ENCODE assay signal across 8 cellular contexts in the genomic region with DNA sequence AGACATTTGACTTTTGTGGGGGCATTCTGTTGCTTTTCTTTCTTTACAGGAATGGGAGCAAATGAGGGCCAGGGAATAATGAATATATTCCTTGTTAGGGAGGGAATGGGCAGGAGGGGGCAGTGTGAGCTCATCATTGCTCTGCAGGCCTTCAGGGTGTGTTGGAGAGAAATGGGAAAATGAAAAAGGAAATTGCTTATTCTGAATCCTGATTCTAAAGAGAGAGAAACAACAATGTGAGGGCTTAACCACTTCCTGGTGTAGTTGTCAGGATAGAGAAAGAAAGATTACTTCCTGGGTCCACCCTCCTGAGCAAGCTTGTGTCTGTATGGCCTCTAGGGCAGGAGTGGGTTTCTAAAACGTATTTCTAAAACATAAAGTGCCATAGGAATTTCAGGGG. TPM values are rescaled to one million over a fixed set of nuclear protein-coding genes. Genes with fewer than 3 reads are reported as not detected.
DNase-seq lines count a peak whose midpoint lies in the region; ATAC-seq and TF ChIP-seq lines count a peak whose summit lies in the region.

No MANE protein-coding gene starts in this region.

- peaks cover 44% of the 10 kb centered on the region for H3K4me1 ChIP-seq in MM.1S (ENCODE audit: low read length)
- peaks cover 55 to 56% of the 10 kb centered on the region in 2 donors for H3K4me1 ChIP-seq in naive thymus-derived CD4-positive, alpha-beta T cell (ENCODE audit: control insufficient read depth in 2 of 2, insufficient read depth in 2 of 2, low read length in 2 of 2)

- no peaks in the 10 kb centered on the region for H3K36me3 ChIP-seq in MM.1S (replicated peaks; ENCODE audit: insufficient read depth, low read length)
- H3K36me3 ChIP-seq in naive thymus-derived CD4-positive, alpha-beta T cell (ENCODE audit: control insufficient read depth in 2 of 3, insufficient read depth in 3 of 3, low read length in 3 of 3) = no peaks in the 10 kb centered on the region

- ATAC-seq in esophagus mucosa = peak; percentile 80
- ATAC-seq in naive thymus-derived CD4-positive, alpha-beta T cell = peak; percentile 54
- no peak for ATAC-seq in GM18519 (IDR thresholded peaks at IDR 0.05; ENCODE audit: low FRiP score, unreplicated experiment)
- no peak for ATAC-seq in HG02884 (IDR thresholded peaks at IDR 0.05; ENCODE audit: unreplicated experiment)

- CTCF ChIA-PET in naive thymus-derived CD4-positive, alpha-beta T cell (lab: Charles Lee) = interaction anchor here (0.7 to 3.6 kb wide), 20 partner anchors 10 to 403 kb away, joined by 3 to 63 read pairs (median 4); no protein-coding TSS in a partner anchor

- H3K36me3 Mint-ChIP-seq in naive thymus-derived CD4-positive, alpha-beta T cell = peaks cover 0 to 7% (median 0%) of the 10 kb centered on the region in 5 donors

- peaks cover 32 to 77% (median 68%) of the 10 kb centered on the region in 7 donors for H3K4me1 Mint-ChIP-seq in naive thymus-derived CD4-positive, alpha-beta T cell

- H3K9me2 ChIP-seq in MM.1S (replicated peaks; ENCODE audit: insufficient read depth, low read length) = no peaks in the 10 kb centered on the region

- 0 out of 2 replicates have a peak overlapping the region, but pooled peaks have one; percentile 14 for H2AFZ ChIP-seq in MM.1S (ENCODE audit: low read length)

- TF ChIP-seq CTCF in AG10803 (conservative IDR thresholded peaks at IDR 0.05; ENCODE audit: low read length) (peak; percentile 62), GM12872 (IDR thresholded peaks at IDR 0.05; ENCODE audit: insufficient read depth, low read depth, low read length) (peak; percentile 61), MM.1S (IDR thresholded peaks at IDR 0.05; ENCODE audit: low read length) (peak; percentile 86)

- H3K9me3 Mint-ChIP-seq in naive thymus-derived CD4-positive, alpha-beta T cell = peaks cover 0 to 4% (median 0%) of the 10 kb centered on the region in 11 donors

- H4K20me1 ChIP-seq in MM.1S (ENCODE audit: insufficient read depth, low read length) = no peaks in the 10 kb centered on the region

- peak; percentile 40 for DNase-seq in AG10803 (ENCODE audit: low read depth)
- DNase-seq in MM.1S = peak; percentile 55
- DNase-seq in activated CD4-positive, alpha-beta T cell treated with anti-CD3 and anti-CD28 coated beads for 48 hours = peak; percentile 21
- peak in 6 of 9 donors; percentile 35 to 61 (median 47) for DNase-seq in naive thymus-derived CD4-positive, alpha-beta T cell

- no peaks in the 10 kb centered on the region for H3K9me3 ChIP-seq in MM.1S (replicated peaks; ENCODE audit: insufficient read depth, low read length)
- H3K9me3 ChIP-seq in naive thymus-derived CD4-positive, alpha-beta T cell (ENCODE audit: control insufficient read depth in 2 of 3, low read length in 3 of 3) = no peaks in the 10 kb centered on the region

- no peaks in the 10 kb centered on the region for H3K27me3 ChIP-seq in MM.1S (replicated peaks; ENCODE audit: insufficient read depth, low read length)
- H3K27me3 ChIP-seq in naive thymus-derived CD4-positive, alpha-beta T cell (ENCODE audit: control insufficient read depth in 2 of 2, insufficient read depth in 2 of 2, low read length in 2 of 2) = no peaks in the 10 kb centered on the region

- H3K9ac ChIP-seq in MM.1S (ENCODE audit: low read length) = no peak overlapping the region

- H3K4me3 Mint-ChIP-seq in naive thymus-derived CD4-positive, alpha-beta T cell = peak overlapping the region; percentile 3 to 74 (median 62)

- H3K4me3 ChIP-seq in AG10803 (ENCODE audit: low read length) (no peak overlapping the region), MM.1S (ENCODE audit: low read length) (no peak overlapping the region)
- H3K4me3 ChIP-seq in naive thymus-derived CD4-positive, alpha-beta T cell (ENCODE audit: low read length) = no peak overlapping the region

- POLR2A ChIA-PET in naive thymus-derived CD4-positive, alpha-beta T cell (lab: Charles Lee) = interaction anchor here (0.6 to 2.4 kb wide), 13 partner anchors 9 to 668 kb away, joined by 3 to 17 read pairs (median 3); no protein-coding TSS in a partner anchor

- peak overlapping the region; percentile 52 for H3K4me2 ChIP-seq in MM.1S (ENCODE audit: low read depth, low read length)

- H3K27ac ChIP-seq in MM.1S (ENCODE audit: low read length) = peak overlapping the region; percentile 38; the same call in 1 of the 2 replicates
- H3K27ac ChIP-seq in naive thymus-derived CD4-positive, alpha-beta T cell (ENCODE audit: low read depth, low read length) = peak overlapping the region; percentile 68

- intact Hi-C loops in naive thymus-derived CD4-positive, alpha-beta T cell (cut with micrococcal nuclease) = loop anchor here (1.0 to 5.0 kb wide), 14 partner anchors 9 to 340 kb away; no protein-coding TSS in a partner anchor

- peak overlapping the region; percentile 84 to 99 (median 91) for H3K27ac Mint-ChIP-seq in naive thymus-derived CD4-positive, alpha-beta T cell

- H3K79me2 ChIP-seq in MM.1S (ENCODE audit: low read length) = no peaks in the 10 kb centered on the region

- peaks cover 30% of the 10 kb centered on the region for H3F3A ChIP-seq in MM.1S (ENCODE audit: insufficient read depth, low read length)

- H3K27me3 Mint-ChIP-seq in naive thymus-derived CD4-positive, alpha-beta T cell = no peaks in the 10 kb centered on the region

RNA-seq across cellular contexts. Expression of gene VANGL2, which starts 28.3 kb away (rescaled TPM):
- total RNA-seq in esophagus mucosa = 12.3 TPM
- total RNA-seq in naive thymus-derived CD4-positive, alpha-beta T cell = under 1 TPM in 2 of 5 experiments, not detected in 3; 0.05 to 0.13 TPM
- not detected for polyA plus RNA-seq in naive thymus-derived CD4-positive, alpha-beta T cell

Comparison
In these comparisons a context has a peak if more than half of its experiments do, and no peak if none do; other contexts are left out.
1. ATAC-seq: peak in esophagus mucosa (single experiment) and naive thymus-derived CD4-positive, alpha-beta T cell (single experiment); none in GM18519 (single experiment) and HG02884 (single experiment).
2. RNA of gene VANGL2, which starts 28.3 kb away (total RNA-seq): 12.3 TPM in esophagus mucosa (single experiment); 0.05 to 0.13 TPM in naive thymus-derived CD4-positive, alpha-beta T cell; every median in the first group is over 10 times any median in the second.
3. Peak in every context shown above with its lines, with median percentiles within 50 percentile points of each other: DNase-seq and CTCF ChIP-seq.